In genomic region chr2:27094353-27094984, GRCh38 we compare ENCODE assay signal across 18 cellular contexts. TPM values are rescaled to one million over a fixed set of nuclear protein-coding genes. Genes with fewer than 3 reads are reported as not detected.
DNase-seq lines count a peak whose midpoint lies in the region; ATAC-seq, FAIRE-seq and TF ChIP-seq lines count a peak whose summit lies in the region.
"Had no signal": no experiment of that assay in that cellular context is flagged by ENCODE, and none has a peak within 500 bp of the region (broad histone marks: within the 10 kb centered on the region; RNA-seq: fewer than 3 reads in every experiment).

No MANE protein-coding gene starts in this region.

- H3K27ac ChIP-seq in kidney (ENCODE audit: low read depth in 2 of 2, low read length in 2 of 2), result peak overlapping the region; percentile 16 to 53
- no peak overlapping the region for H3K27ac ChIP-seq in neural progenitor cell
- H3K27ac ChIP-seq: BLaER1, GM23248 had no signal

- no peaks in the 10 kb centered on the region for H3F3A ChIP-seq in neural progenitor cell (ENCODE audit: low read depth)

- H3K4me1 ChIP-seq in kidney (ENCODE audit: control insufficient read depth in 1 of 2, insufficient read depth in 1 of 2, low read depth in 1 of 2, low read length in 2 of 2) (peaks cover 12 to 28% of the 10 kb centered on the region in 2 donors), neural progenitor cell (no peaks in the 10 kb centered on the region)

- H3K27me3 Mint-ChIP-seq in T-helper 17 cell (no peaks in the 10 kb centered on the region), neural progenitor cell (ENCODE audit: insufficient read depth, low read depth) (peaks cover 11% of the 10 kb centered on the region), type B pancreatic cell (no peaks in the 10 kb centered on the region)
- H3K27me3 Mint-ChIP-seq: CD8-positive, alpha-beta memory T cell had no signal

- FAIRE-seq in kidney (lab: Jason Lieb, UNC), result no peak
- FAIRE-seq: GM12892, H54 had no signal

- H3K9me3 Mint-ChIP-seq in neural progenitor cell, result no peaks in the 10 kb centered on the region
- H3K9me3 Mint-ChIP-seq in type B pancreatic cell, result no peaks in the 10 kb centered on the region
- H3K9me3 Mint-ChIP-seq: CD8-positive, alpha-beta memory T cell had no signal

- H3K9ac ChIP-seq in kidney (ENCODE audit: low read length in 2 of 2) (no peak overlapping the region), neural progenitor cell (no peak overlapping the region)
- H3K9ac ChIP-seq: BLaER1, GM23248 had no signal

- H3K4me2 ChIP-seq in neural progenitor cell, result no peak overlapping the region
- H3K4me2 ChIP-seq: BLaER1 had no signal

- no peak for DNase-seq in T-helper 17 cell
- peak; percentile 55 for DNase-seq in kidney
- DNase-seq in neural progenitor cell (ENCODE audit: low spot score), result no peak
- no peak for DNase-seq in type B pancreatic cell (ENCODE audit: extremely low spot score, unreplicated experiment)
- no peak for DNase-seq in NCI-H82 treated with DMSO at 0.1 percent for 48 hours (lab: John Stamatoyannopoulos, UW; ENCODE audit: unreplicated experiment)
- no peak for DNase-seq in retina
- DNase-seq: AML-193; CD8-positive, alpha-beta memory T cell; DND-41; GDM1; GM23248 had no signal

- H2AFZ ChIP-seq in neural progenitor cell (replicated peaks), result no peak overlapping the region
- H2AFZ ChIP-seq: GM23248 had no signal

- no peaks in the 10 kb centered on the region for H3K9me3 ChIP-seq in T-helper 17 cell (ENCODE audit: control insufficient read depth, low read length, poor library complexity, severe bottlenecking)
- H3K9me3 ChIP-seq in kidney (ENCODE audit: control insufficient read depth in 1 of 2, low read length in 2 of 2), result no peaks in the 10 kb centered on the region
- no peaks in the 10 kb centered on the region for H3K9me3 ChIP-seq in neural progenitor cell (ENCODE audit: low read depth)
- H3K9me3 ChIP-seq: BLaER1, Caco-2 had no signal

- H3K79me2 ChIP-seq in neural progenitor cell (ENCODE audit: low read depth), result no peaks in the 10 kb centered on the region

- H3K36me3 ChIP-seq in kidney (ENCODE audit: control insufficient read depth in 1 of 2, insufficient read depth in 2 of 2, low read length in 2 of 2) (peaks cover 2 to 8% of the 10 kb centered on the region in 2 donors), neural progenitor cell (no peaks in the 10 kb centered on the region)
- H3K36me3 ChIP-seq: BLaER1 had no signal

- no peaks in the 10 kb centered on the region for H3K27me3 ChIP-seq in neural progenitor cell
- H3K27me3 ChIP-seq: BLaER1 had no signal

- peaks cover 2% of the 10 kb centered on the region for H3K4me1 Mint-ChIP-seq in T-helper 17 cell
- peaks cover 10% of the 10 kb centered on the region for H3K4me1 Mint-ChIP-seq in neural progenitor cell
- peaks cover 17% of the 10 kb centered on the region for H3K4me1 Mint-ChIP-seq in type B pancreatic cell (ENCODE audit: unreplicated experiment)

- H3K4me3 ChIP-seq in kidney (ENCODE audit: low read length in 2 of 2), result peak overlapping the region in 1 of 2 donors; percentile 44
- H3K4me3 ChIP-seq in neural progenitor cell, result no peak overlapping the region
- H3K4me3 ChIP-seq: BLaER1, GM23248 had no signal

- peak overlapping the region; percentile 29 for H3K27ac Mint-ChIP-seq in T-helper 17 cell
- peak overlapping the region; percentile 72 for H3K27ac Mint-ChIP-seq in neural progenitor cell
- H3K27ac Mint-ChIP-seq in type B pancreatic cell, result peak overlapping the region; percentile 48

- H4K20me1 ChIP-seq in neural progenitor cell (ENCODE audit: low read depth), result no peaks in the 10 kb centered on the region
- H4K20me1 ChIP-seq: BLaER1 had no signal

- no peak for TF ChIP-seq CTCF in kidney (IDR thresholded peaks at IDR 0.05; ENCODE audit: borderline replicate concordance, extremely low read depth, insufficient read depth)
- TF ChIP-seq CTCF in neural progenitor cell (IDR thresholded peaks at IDR 0.05), result no peak
- no peak for TF ChIP-seq CTCF in type B pancreatic cell (conservative IDR thresholded peaks at IDR 0.05)

- no peak for ATAC-seq in T-helper 17 cell
- ATAC-seq in GM21737 (IDR thresholded peaks at IDR 0.05; ENCODE audit: unreplicated experiment), result no peak

- H3K36me3 Mint-ChIP-seq in T-helper 17 cell (ENCODE audit: low read depth) (no peaks in the 10 kb centered on the region), neural progenitor cell (no peaks in the 10 kb centered on the region), type B pancreatic cell (no peaks in the 10 kb centered on the region)

- H3K4me3 Mint-ChIP-seq in T-helper 17 cell (no peak overlapping the region), neural progenitor cell (peak overlapping the region; percentile 53), type B pancreatic cell (no peak overlapping the region)

- intact Hi-C loops in kidney (cut with DNase I), result loop anchor here (10.0 kb wide), 1 partner anchor 210 kb away; the partner anchor contains the start of gene UCN

RNA-seq across cellular contexts. Expression of gene KHK, which starts 7.9 kb away (rescaled TPM):
- total RNA-seq in T-helper 17 cell (1 to 10 TPM; 4.5 to 5.4 TPM), kidney (18.7 TPM), neural progenitor cell (ENCODE audit: low replicate concordance) (3.3 and 5.0 TPM in 2 replicates), type B pancreatic cell (ENCODE audit: low replicate concordance) (14.7 and 28.4 TPM in 2 replicates)
- 538 TPM for polyA plus RNA-seq in kidney (ENCODE audit: insufficient read depth, low read depth, low replicate concordance)
- total RNA-seq: GM23248 had no signal

RNA-seq across cellular contexts. Expression of gene EMILIN1, which starts 16.1 kb away (rescaled TPM):
- 1 to 10 TPM in 1 of 2 donors, under 1 TPM in 1; 0.32 to 1.7 TPM for total RNA-seq in T-helper 17 cell
- total RNA-seq in kidney, result 75.2 TPM
- 32.1 TPM for polyA plus RNA-seq in kidney (ENCODE audit: insufficient read depth, low read depth, low replicate concordance)
- 0.15 and 5.1 TPM in 2 replicates for total RNA-seq in neural progenitor cell (ENCODE audit: low replicate concordance)
- total RNA-seq in type B pancreatic cell (ENCODE audit: low replicate concordance), result 2.7 and 60.7 TPM in 2 replicates

RNA-seq across cellular contexts. Expression of gene OST4, which starts 23.0 kb away (rescaled TPM):
- total RNA-seq in T-helper 17 cell (100 to 1,000 TPM; 284 to 371 TPM), kidney (260 TPM), neural progenitor cell (ENCODE audit: low replicate concordance) (84.6 and 256 TPM in 2 replicates), type B pancreatic cell (ENCODE audit: low replicate concordance) (298 and 401 TPM in 2 replicates)
- 718 TPM for polyA plus RNA-seq in kidney (ENCODE audit: insufficient read depth, low read depth, low replicate concordance)

RNA-seq across cellular contexts. Expression of gene CGREF1, which starts 24.5 kb away (rescaled TPM):
- total RNA-seq in T-helper 17 cell, result not detected
- 3.7 TPM for total RNA-seq in kidney
- 3.8 TPM for polyA plus RNA-seq in kidney (ENCODE audit: insufficient read depth, low read depth, low replicate concordance)
- total RNA-seq in neural progenitor cell (ENCODE audit: low replicate concordance), result 2.1 and 3.0 TPM in 2 replicates
- total RNA-seq in type B pancreatic cell (ENCODE audit: low replicate concordance), result 1.8 and 2.4 TPM in 2 replicates

RNA-seq across cellular contexts. Expression of gene ABHD1, which starts 29.1 kb away (rescaled TPM):
- total RNA-seq in T-helper 17 cell (under 1 TPM; 0.65 to 0.94 TPM), kidney (0.69 TPM), neural progenitor cell (ENCODE audit: low replicate concordance) (0.65 and 1.1 TPM in 2 replicates), type B pancreatic cell (ENCODE audit: low replicate concordance) (0.12 and 0.51 TPM in 2 replicates)
- 2.9 TPM for polyA plus RNA-seq in kidney (ENCODE audit: insufficient read depth, low read depth, low replicate concordance)
- total RNA-seq: A673, GM23248, HT-29 had no signal
- polyA plus RNA-seq: GM23248 had no signal
